In the genomic region with DNA sequence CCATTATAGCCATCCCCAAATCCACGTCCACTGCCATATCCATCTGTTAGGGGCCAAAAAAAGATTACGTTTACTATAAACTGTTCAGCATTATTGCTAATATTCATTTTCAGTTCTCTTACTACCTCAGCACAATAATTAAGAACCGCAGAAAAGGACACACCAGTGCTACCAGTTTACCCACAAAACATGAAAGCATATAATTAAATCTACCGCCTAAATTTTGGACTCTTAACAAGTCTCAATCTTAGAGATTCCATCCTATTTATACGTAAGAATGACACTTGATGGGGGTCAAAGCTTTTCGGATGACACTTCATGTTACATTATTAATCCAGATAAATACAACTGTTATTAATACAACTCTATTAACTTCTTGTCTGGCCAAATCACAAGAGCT, we compare ENCODE assay signal across 11 cellular contexts. TPM values are rescaled to one million over a fixed set of nuclear protein-coding genes. Genes with fewer than 3 reads are reported as not detected.
DNase-seq lines count a peak whose midpoint lies in the region; ATAC-seq and TF ChIP-seq lines count a peak whose summit lies in the region.
"Had no signal": no experiment of that assay in that cellular context is flagged by ENCODE, and none has a peak within 500 bp of the region (broad histone marks: within the 10 kb centered on the region; RNA-seq: fewer than 3 reads in every experiment).

No MANE protein-coding gene starts in this region.

- H3K27me3 Mint-ChIP-seq in activated T-cell treated with anti-CD3 and anti-CD28 coated beads, Interleukin-2, amount 50 U/mL, for 4 hours (ENCODE audit: low read depth), result peaks cover 3% of the 10 kb centered on the region
- H3K27me3 Mint-ChIP-seq in WTC11 (ENCODE audit: low read depth), result peaks cover 3% of the 10 kb centered on the region
- peaks cover 0 to 8% of the 10 kb centered on the region in 2 donors for H3K27me3 Mint-ChIP-seq in stimulated activated naive B cell treated with anti-CD40 and anti-IgM and Interleukin-4, amounts not matched to agents 10 μg/mL and 1 μg/mL and 100 μg/mL, for 72 hours

- H3K4me3 ChIP-seq in fibroblast of villous mesenchyme (ENCODE audit: low read depth, low read length), result peak overlapping the region; percentile 97
- H3K4me3 ChIP-seq: thyroid gland had no signal

- POLR2A ChIA-PET in WTC11 (lab: Charles Lee), result interaction anchor here (1.2 kb wide), 1 partner anchor 41 kb away, joined by 4 read pairs; no protein-coding TSS in a partner anchor

- H3K27ac ChIP-seq in substantia nigra (ENCODE audit: low read depth, low read length, poor library complexity, severe bottlenecking), result no peak overlapping the region
- H3K27ac ChIP-seq: thyroid gland had no signal

- H3K4me1 Mint-ChIP-seq in activated T-cell treated with anti-CD3 and anti-CD28 coated beads, Interleukin-2, amount 50 U/mL, for 4 hours (ENCODE audit: low read depth), result peaks cover 59% of the 10 kb centered on the region
- peaks cover 57% of the 10 kb centered on the region for H3K4me1 Mint-ChIP-seq in WTC11
- H3K4me1 Mint-ChIP-seq in stimulated activated naive B cell treated with anti-CD40 and anti-IgM and Interleukin-4, amounts not matched to agents 10 μg/mL and 1 μg/mL and 100 μg/mL, for 72 hours, result peaks cover 48 to 74% of the 10 kb centered on the region in 2 donors

- peaks cover 85% of the 10 kb centered on the region for H3K36me3 Mint-ChIP-seq in activated T-cell treated with anti-CD3 and anti-CD28 coated beads, Interleukin-2, amount 50 U/mL, for 4 hours (ENCODE audit: insufficient read depth)
- H3K36me3 Mint-ChIP-seq in WTC11, result peaks cover 91% of the 10 kb centered on the region
- H3K36me3 Mint-ChIP-seq in stimulated activated naive B cell treated with anti-CD40 and anti-IgM and Interleukin-4, amounts not matched to agents 10 μg/mL and 1 μg/mL and 100 μg/mL, for 72 hours, result peaks cover 82 to 87% of the 10 kb centered on the region in 2 donors

- peak overlapping the region; percentile 59; the same call in 1 of the 2 replicates for H3K27ac Mint-ChIP-seq in WTC11
- peak overlapping the region; percentile 96 for H3K27ac Mint-ChIP-seq in stimulated activated naive B cell treated with anti-CD40 and anti-IgM and Interleukin-4, amounts not matched to agents 10 μg/mL and 1 μg/mL and 100 μg/mL, for 72 hours

- CTCF ChIA-PET in WTC11 (lab: Charles Lee), result no interaction called here

- H3K9me3 Mint-ChIP-seq in activated T-cell treated with anti-CD3 and anti-CD28 coated beads, Interleukin-2, amount 50 U/mL, for 4 hours, result no peaks in the 10 kb centered on the region
- H3K9me3 Mint-ChIP-seq in WTC11, result no peaks in the 10 kb centered on the region
- H3K9me3 Mint-ChIP-seq in stimulated activated naive B cell treated with anti-CD40 and anti-IgM and Interleukin-4, amounts not matched to agents 10 μg/mL and 1 μg/mL and 100 μg/mL, for 72 hours, result no peaks in the 10 kb centered on the region

- DNase-seq in activated T-cell treated with anti-CD3 and anti-CD28 coated beads, Interleukin-2, amount 50 U/mL, for 4 hours, result no peak
- DNase-seq in activated T-cell treated with anti-CD3 and anti-CD28 coated beads, Interleukin-2, amount 50 U/mL, for 48 hours, result no peak
- DNase-seq in WTC11 (ENCODE audit: low spot score) (no peak), fibroblast of villous mesenchyme (ENCODE audit: low read depth) (no peak), NOMO-1 (lab: John Stamatoyannopoulos, UW; ENCODE audit: unreplicated experiment in 2 of 2) (no peak), substantia nigra (lab: John Stamatoyannopoulos, UW) (no peak), mesenteric fat pad (ENCODE audit: low spot score) (no peak)
- DNase-seq in stimulated activated naive B cell treated with anti-CD40 and anti-IgM and Interleukin-4, amounts not matched to agents 10 μg/mL and 1 μg/mL and 100 μg/mL, for 72 hours, result no peak
- DNase-seq: HCEC 1CT, NCI-H69, thyroid gland had no signal

- peak overlapping the region; percentile 99 for H3K4me3 Mint-ChIP-seq in activated T-cell treated with anti-CD3 and anti-CD28 coated beads, Interleukin-2, amount 50 U/mL, for 4 hours
- H3K4me3 Mint-ChIP-seq in WTC11, result peak overlapping the region; percentile 100
- peak overlapping the region; percentile 74 to 94 for H3K4me3 Mint-ChIP-seq in stimulated activated naive B cell treated with anti-CD40 and anti-IgM and Interleukin-4, amounts not matched to agents 10 μg/mL and 1 μg/mL and 100 μg/mL, for 72 hours

- TF ChIP-seq CTCF in WTC11 (IDR thresholded peaks at IDR 0.05) (no peak), fibroblast of villous mesenchyme (IDR thresholded peaks at IDR 0.05; ENCODE audit: insufficient read depth, low read depth, low read length) (no peak)

- no peak for ATAC-seq in activated T-cell treated with anti-CD3 and anti-CD28 coated beads, Interleukin-2, amount 50 U/mL, for 4 hours
- ATAC-seq in WTC11, result no peak
- no peak for ATAC-seq in stimulated activated naive B cell treated with anti-CD40 and anti-IgM and Interleukin-4, amounts not matched to agents 10 μg/mL and 1 μg/mL and 100 μg/mL, for 72 hours (replicated peaks)

TF ChIP-seq in WTC11, 78 proteins besides CTCF, POLR2A, EP300 and RAD21 (continues in another document):
- peak; percentile 65 for TF ChIP-seq NFATC4 (CRISPR knock-in tag; IDR thresholded peaks at IDR 0.05)
- TF ChIP-seq PRRX2 (CRISPR knock-in tag; IDR thresholded peaks at IDR 0.05), result no peak
- TF ChIP-seq, protein P1, sequence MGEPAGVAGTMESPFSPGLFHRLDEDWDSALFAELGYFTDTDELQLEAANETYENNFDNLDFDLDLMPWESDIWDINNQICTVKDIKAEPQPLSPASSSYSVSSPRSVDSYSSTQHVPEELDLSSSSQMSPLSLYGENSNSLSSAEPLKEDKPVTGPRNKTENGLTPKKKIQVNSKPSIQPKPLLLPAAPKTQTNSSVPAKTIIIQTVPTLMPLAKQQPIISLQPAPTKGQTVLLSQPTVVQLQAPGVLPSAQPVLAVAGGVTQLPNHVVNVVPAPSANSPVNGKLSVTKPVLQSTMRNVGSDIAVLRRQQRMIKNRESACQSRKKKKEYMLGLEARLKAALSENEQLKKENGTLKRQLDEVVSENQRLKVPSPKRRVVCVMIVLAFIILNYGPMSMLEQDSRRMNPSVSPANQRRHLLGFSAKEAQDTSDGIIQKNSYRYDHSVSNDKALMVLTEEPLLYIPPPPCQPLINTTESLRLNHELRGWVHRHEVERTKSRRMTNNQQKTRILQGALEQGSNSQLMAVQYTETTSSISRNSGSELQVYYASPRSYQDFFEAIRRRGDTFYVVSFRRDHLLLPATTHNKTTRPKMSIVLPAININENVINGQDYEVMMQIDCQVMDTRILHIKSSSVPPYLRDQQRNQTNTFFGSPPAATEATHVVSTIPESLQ (CRISPR knock-in tag; IDR thresholded peaks at IDR 0.05), result no peak
- TF ChIP-seq FOXJ3 (CRISPR knock-in tag; IDR thresholded peaks at IDR 0.05; ENCODE audit: borderline replicate concordance), result no peak
- TF ChIP-seq, protein P2, sequence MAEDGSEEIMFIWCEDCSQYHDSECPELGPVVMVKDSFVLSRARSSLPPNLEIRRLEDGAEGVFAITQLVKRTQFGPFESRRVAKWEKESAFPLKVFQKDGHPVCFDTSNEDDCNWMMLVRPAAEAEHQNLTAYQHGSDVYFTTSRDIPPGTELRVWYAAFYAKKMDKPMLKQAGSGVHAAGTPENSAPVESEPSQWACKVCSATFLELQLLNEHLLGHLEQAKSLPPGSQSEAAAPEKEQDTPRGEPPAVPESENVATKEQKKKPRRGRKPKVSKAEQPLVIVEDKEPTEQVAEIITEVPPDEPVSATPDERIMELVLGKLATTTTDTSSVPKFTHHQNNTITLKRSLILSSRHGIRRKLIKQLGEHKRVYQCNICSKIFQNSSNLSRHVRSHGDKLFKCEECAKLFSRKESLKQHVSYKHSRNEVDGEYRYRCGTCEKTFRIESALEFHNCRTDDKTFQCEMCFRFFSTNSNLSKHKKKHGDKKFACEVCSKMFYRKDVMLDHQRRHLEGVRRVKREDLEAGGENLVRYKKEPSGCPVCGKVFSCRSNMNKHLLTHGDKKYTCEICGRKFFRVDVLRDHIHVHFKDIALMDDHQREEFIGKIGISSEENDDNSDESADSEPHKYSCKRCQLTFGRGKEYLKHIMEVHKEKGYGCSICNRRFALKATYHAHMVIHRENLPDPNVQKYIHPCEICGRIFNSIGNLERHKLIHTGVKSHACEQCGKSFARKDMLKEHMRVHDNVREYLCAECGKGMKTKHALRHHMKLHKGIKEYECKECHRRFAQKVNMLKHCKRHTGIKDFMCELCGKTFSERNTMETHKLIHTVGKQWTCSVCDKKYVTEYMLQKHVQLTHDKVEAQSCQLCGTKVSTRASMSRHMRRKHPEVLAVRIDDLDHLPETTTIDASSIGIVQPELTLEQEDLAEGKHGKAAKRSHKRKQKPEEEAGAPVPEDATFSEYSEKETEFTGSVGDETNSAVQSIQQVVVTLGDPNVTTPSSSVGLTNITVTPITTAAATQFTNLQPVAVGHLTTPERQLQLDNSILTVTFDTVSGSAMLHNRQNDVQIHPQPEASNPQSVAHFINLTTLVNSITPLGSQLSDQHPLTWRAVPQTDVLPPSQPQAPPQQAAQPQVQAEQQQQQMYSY (CRISPR knock-in tag; IDR thresholded peaks at IDR 0.05), result no peak
- TF ChIP-seq, protein P3, sequence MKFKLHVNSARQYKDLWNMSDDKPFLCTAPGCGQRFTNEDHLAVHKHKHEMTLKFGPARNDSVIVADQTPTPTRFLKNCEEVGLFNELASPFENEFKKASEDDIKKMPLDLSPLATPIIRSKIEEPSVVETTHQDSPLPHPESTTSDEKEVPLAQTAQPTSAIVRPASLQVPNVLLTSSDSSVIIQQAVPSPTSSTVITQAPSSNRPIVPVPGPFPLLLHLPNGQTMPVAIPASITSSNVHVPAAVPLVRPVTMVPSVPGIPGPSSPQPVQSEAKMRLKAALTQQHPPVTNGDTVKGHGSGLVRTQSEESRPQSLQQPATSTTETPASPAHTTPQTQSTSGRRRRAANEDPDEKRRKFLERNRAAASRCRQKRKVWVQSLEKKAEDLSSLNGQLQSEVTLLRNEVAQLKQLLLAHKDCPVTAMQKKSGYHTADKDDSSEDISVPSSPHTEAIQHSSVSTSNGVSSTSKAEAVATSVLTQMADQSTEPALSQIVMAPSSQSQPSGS (CRISPR knock-in tag; IDR thresholded peaks at IDR 0.05; ENCODE audit: borderline replicate concordance, low read depth), result no peak

RNA-seq across cellular contexts. Expression of a gene that starts 4.7 kb away (rescaled TPM):
- total RNA-seq in activated T-cell treated with anti-CD3 and anti-CD28 coated beads, Interleukin-2, amount 50 U/mL, for 4 hours, result 100 to 1,000 TPM; 912 to 975 (median 924) TPM
- total RNA-seq in WTC11 (2021) (1,081 to 1,101 TPM (median 1,097 TPM) in 3 replicates), fibroblast of villous mesenchyme (128 and 135 TPM in 2 replicates), mesenteric fat pad (361 TPM)

RNA-seq across cellular contexts. Expression of a gene that starts 5.7 kb away (rescaled TPM):
- 100 to 1,000 TPM; 246 to 278 (median 267) TPM for total RNA-seq in activated T-cell treated with anti-CD3 and anti-CD28 coated beads, Interleukin-2, amount 50 U/mL, for 4 hours
- total RNA-seq in WTC11 (2021), result 204 to 232 TPM (median 213 TPM) in 3 replicates
- 112 and 134 TPM in 2 replicates for total RNA-seq in fibroblast of villous mesenchyme
- 102 TPM for total RNA-seq in mesenteric fat pad

RNA-seq across cellular contexts. Expression of a gene that starts 43.9 kb away (rescaled TPM):
- 10 to 100 TPM; 34.1 to 53.7 (median 46.5) TPM for total RNA-seq in activated T-cell treated with anti-CD3 and anti-CD28 coated beads, Interleukin-2, amount 50 U/mL, for 4 hours
- total RNA-seq in WTC11 (2021), result 66.8 to 68.6 TPM (median 68.5 TPM) in 3 replicates
- total RNA-seq in fibroblast of villous mesenchyme, result 6.1 and 6.9 TPM in 2 replicates
- 2.7 TPM for total RNA-seq in mesenteric fat pad
